ENCODE assay signal across 28 cellular contexts in the genomic region with DNA sequence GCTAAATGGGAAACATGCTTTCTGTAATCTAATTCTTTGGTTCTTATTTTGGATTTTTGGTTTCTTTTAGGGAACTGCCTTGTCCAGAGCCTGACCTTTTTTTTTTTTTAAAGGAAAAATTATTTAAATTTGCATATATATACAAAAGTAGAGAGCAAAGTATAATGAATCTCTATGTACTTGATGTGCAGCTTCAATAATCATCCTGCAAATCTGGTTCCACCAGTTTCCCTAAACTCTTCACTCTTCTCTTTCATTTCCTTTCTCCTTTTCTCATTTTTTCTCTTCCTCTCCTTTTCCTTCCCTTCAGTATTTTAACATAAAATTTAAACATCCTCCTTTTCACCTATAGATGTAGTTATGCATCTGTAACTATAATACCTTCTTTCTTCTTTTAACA.
"Had no signal": no experiment of that assay in that cellular context is flagged by ENCODE, and none has a peak within 500 bp of the region (broad histone marks: within the 10 kb centered on the region; RNA-seq: fewer than 3 reads in every experiment).

No MANE protein-coding gene starts in this region.

- H3K4me3 Mint-ChIP-seq: activated CD4-positive, alpha-beta T cell treated with anti-CD3 and anti-CD28 coated beads for 36 hours; activated CD8-positive, alpha-beta memory T cell treated with anti-CD3 and anti-CD28 coated beads, Interleukin-2, amount 10 ng/mL, durations not matched to agents 7 days and 5 days; activated CD8-positive, alpha-beta T cell treated with anti-CD3 and anti-CD28 coated beads, Interleukin-2, amount 10 ng/mL, durations not matched to agents 7 days and 5 days; activated naive CD8-positive, alpha-beta T cell treated with anti-CD3 and anti-CD28 coated beads for 36 hours; activated T-cell treated with anti-CD3 and anti-CD28 coated beads, Interleukin-2, amount 50 U/mL, for 72 hours; mesothelial cell of epicardium; naive B cell; T-helper 2 cell treated with Interferon-gamma antibody and Interleukin-4, amounts not matched to agents 5 μg/mL and 100 μg/mL, for 36 hours had no signal

- ATAC-seq: activated CD4-positive, alpha-beta T cell treated with anti-CD3 and anti-CD28 coated beads for 36 hours; activated CD8-positive, alpha-beta memory T cell treated with anti-CD3 and anti-CD28 coated beads, Interleukin-2, amount 10 ng/mL, durations not matched to agents 7 days and 5 days; activated CD8-positive, alpha-beta T cell treated with anti-CD3 and anti-CD28 coated beads, Interleukin-2, amount 10 ng/mL, durations not matched to agents 7 days and 5 days; activated T-cell treated with anti-CD3 and anti-CD28 coated beads, Interleukin-2, amount 50 U/mL, for 72 hours; body of pancreas; left colon; pancreas had no signal

- H3K27ac Mint-ChIP-seq: activated CD4-positive, alpha-beta T cell treated with anti-CD3 and anti-CD28 coated beads for 36 hours; activated CD8-positive, alpha-beta memory T cell treated with anti-CD3 and anti-CD28 coated beads, Interleukin-2, amount 10 ng/mL, durations not matched to agents 7 days and 5 days; activated CD8-positive, alpha-beta T cell treated with anti-CD3 and anti-CD28 coated beads, Interleukin-2, amount 10 ng/mL, durations not matched to agents 7 days and 5 days; activated naive CD8-positive, alpha-beta T cell treated with anti-CD3 and anti-CD28 coated beads for 36 hours; activated T-cell treated with anti-CD3 and anti-CD28 coated beads, Interleukin-2, amount 50 U/mL, for 72 hours; T-helper 2 cell treated with Interferon-gamma antibody and Interleukin-4, amounts not matched to agents 5 μg/mL and 100 μg/mL, for 36 hours had no signal

- H3K4me1 ChIP-seq: body of pancreas, pancreas, tibial nerve, uterus had no signal

- H3K36me3 ChIP-seq: pancreas, uterus had no signal

- H3K27ac ChIP-seq: body of pancreas, cardiac muscle cell, esophagus muscularis mucosa, foreskin keratinocyte, pancreas, tibial nerve, uterus had no signal

- H3K9me3 Mint-ChIP-seq: activated naive CD8-positive, alpha-beta T cell treated with anti-CD3 and anti-CD28 coated beads for 36 hours; activated T-cell treated with anti-CD3 and anti-CD28 coated beads, Interleukin-2, amount 50 U/mL, for 72 hours; mesothelial cell of epicardium; naive B cell; T-helper 2 cell treated with Interferon-gamma antibody and Interleukin-4, amounts not matched to agents 5 μg/mL and 100 μg/mL, for 36 hours had no signal

- DNase-seq: activated CD4-positive, alpha-beta T cell treated with anti-CD3 and anti-CD28 coated beads for 36 hours; activated CD4-positive, CD25-positive, alpha-beta regulatory T cell; activated CD8-positive, alpha-beta memory T cell treated with anti-CD3 and anti-CD28 coated beads, Interleukin-2, amount 10 ng/mL, durations not matched to agents 7 days and 5 days; activated CD8-positive, alpha-beta T cell treated with anti-CD3 and anti-CD28 coated beads, Interleukin-2, amount 10 ng/mL, durations not matched to agents 7 days and 5 days; activated effector memory CD4-positive, alpha-beta T cell treated with Interleukin-2 at 50 U/mL for 16 hours; activated naive CD4-positive, alpha-beta T cell treated with Interleukin-2 at 50 U/mL for 16 hours; activated naive CD8-positive, alpha-beta T cell treated with anti-CD3 and anti-CD28 coated beads for 36 hours; activated T-cell treated with anti-CD3 and anti-CD28 coated beads, Interleukin-2, amount 50 U/mL, for 72 hours; adrenal gland; aorta; body of pancreas; foreskin keratinocyte; hippocampal formation; kidney; left colon; naive B cell; nucleus accumbens; pancreas; right cardiac atrium; stimulated activated CD4-positive, alpha-beta T cell treated with anti-CD3 and anti-CD28 coated beads, Interleukin-2, amount 100 ng/mL, for 48 hours; stimulated activated naive CD4-positive, alpha-beta T cell treated with Interleukin-2 at 50 U/mL for 16 hours; T-helper 1 cell; uterus had no signal

- H3K9me3 ChIP-seq: adrenal gland, body of pancreas, esophagus muscularis mucosa, pancreas, tibial nerve, uterus had no signal

- H3K27me3 Mint-ChIP-seq: activated CD4-positive, alpha-beta T cell treated with anti-CD3 and anti-CD28 coated beads for 36 hours; activated CD8-positive, alpha-beta memory T cell treated with anti-CD3 and anti-CD28 coated beads, Interleukin-2, amount 10 ng/mL, durations not matched to agents 7 days and 5 days; activated naive CD8-positive, alpha-beta T cell treated with anti-CD3 and anti-CD28 coated beads for 36 hours; naive B cell had no signal

- H3K4me1 Mint-ChIP-seq: activated CD8-positive, alpha-beta memory T cell treated with anti-CD3 and anti-CD28 coated beads, Interleukin-2, amount 10 ng/mL, durations not matched to agents 7 days and 5 days had no signal

- H3K27me3 ChIP-seq: adrenal gland, body of pancreas, cardiac muscle cell, esophagus muscularis mucosa, foreskin keratinocyte, pancreas, tibial nerve, uterus had no signal

- H3K4me3 ChIP-seq: adrenal gland, body of pancreas, cardiac muscle cell, esophagus muscularis mucosa, pancreas, tibial nerve, uterus had no signal
